In genomic region chr5:38463634-38464521, GRCh38 we compare ENCODE assay signal across 9 cellular contexts.
DNase-seq lines count a peak whose midpoint lies in the region; ATAC-seq and TF ChIP-seq lines count a peak whose summit lies in the region.
"Had no signal": no experiment of that assay in that cellular context is flagged by ENCODE, and none has a peak within 500 bp of the region (broad histone marks: within the 10 kb centered on the region; RNA-seq: fewer than 3 reads in every experiment).

No MANE protein-coding gene starts in this region.

- in situ Hi-C loops in astrocyte of the spinal cord (cut with HindIII; ENCODE audit: low sequenced_read_pairs) = no loop called here

- H3K4me3 ChIP-seq in HEK293 (ENCODE audit: low read depth, low read length) (no peak overlapping the region), astrocyte of the spinal cord (ENCODE audit: low read depth, low read length) (no peak overlapping the region), kidney epithelial cell (ENCODE audit: low read depth, low read length) (no peak overlapping the region)

- H3K4me1 ChIP-seq in HEK293 (ENCODE audit: control insufficient read depth, insufficient read depth, low read length) = peaks cover 15% of the 10 kb centered on the region

- H3K4me1 Mint-ChIP-seq in activated CD8-positive, alpha-beta memory T cell treated with anti-CD3 and anti-CD28 coated beads, Interleukin-2, amount 10 ng/mL, durations not matched to agents 7 days and 5 days = no peaks in the 10 kb centered on the region
- H3K4me1 Mint-ChIP-seq in progenitor cell of endocrine pancreas (ENCODE audit: low read depth) = no peaks in the 10 kb centered on the region

- POLR2A ChIA-PET in HEK293 (lab: Yijun Ruan, JAX) = interaction anchor here (1.6 kb wide), 1 partner anchor 22 kb away, joined by 4 read pairs; no protein-coding TSS in a partner anchor

- H3K27ac ChIP-seq in HEK293 (ENCODE audit: extremely low read depth, low read depth, low read length) = no peak overlapping the region

- DNase-seq in astrocyte of the spinal cord (ENCODE audit: low read depth, low spot score) (peak; percentile 89), kidney epithelial cell (ENCODE audit: low read depth) (peak; percentile 91), stromal cell of bone marrow (ENCODE audit: low read depth) (peak; percentile 91), NK-92 (lab: John Stamatoyannopoulos, UW; ENCODE audit: unreplicated experiment) (no peak), progenitor cell of endocrine pancreas (ENCODE audit: low spot score, unreplicated experiment) (no peak)
- no peak for DNase-seq in activated CD8-positive, alpha-beta memory T cell treated with anti-CD3 and anti-CD28 coated beads, Interleukin-2, amount 10 ng/mL, durations not matched to agents 7 days and 5 days
- DNase-seq: activated CD4-positive, alpha-beta T cell treated with anti-CD3 and anti-CD28 coated beads for 4 hours had no signal

- no peak overlapping the region for H3K27ac Mint-ChIP-seq in activated CD8-positive, alpha-beta memory T cell treated with anti-CD3 and anti-CD28 coated beads, Interleukin-2, amount 10 ng/mL, durations not matched to agents 7 days and 5 days
- no peak overlapping the region for H3K27ac Mint-ChIP-seq in progenitor cell of endocrine pancreas

- TF ChIP-seq CTCF in HEK293 (tag by site-specific recombination; IDR thresholded peaks at IDR 0.05) (no peak), astrocyte of the spinal cord (IDR thresholded peaks at IDR 0.05; ENCODE audit: low read depth, low read length) (no peak), kidney epithelial cell (IDR thresholded peaks at IDR 0.05; ENCODE audit: insufficient read depth, low read length, poor library complexity, severe bottlenecking) (no peak), progenitor cell of endocrine pancreas (IDR thresholded peaks at IDR 0.05; ENCODE audit: unreplicated experiment) (no peak)

- no peaks in the 10 kb centered on the region for H3K9me3 Mint-ChIP-seq in activated CD8-positive, alpha-beta memory T cell treated with anti-CD3 and anti-CD28 coated beads, Interleukin-2, amount 10 ng/mL, durations not matched to agents 7 days and 5 days (ENCODE audit: low read depth)
- H3K9me3 Mint-ChIP-seq in progenitor cell of endocrine pancreas (ENCODE audit: low read depth) = peaks cover 4% of the 10 kb centered on the region

- H3K36me3 Mint-ChIP-seq in activated CD8-positive, alpha-beta memory T cell treated with anti-CD3 and anti-CD28 coated beads, Interleukin-2, amount 10 ng/mL, durations not matched to agents 7 days and 5 days = no peaks in the 10 kb centered on the region
- H3K36me3 Mint-ChIP-seq in progenitor cell of endocrine pancreas (ENCODE audit: insufficient read depth) = no peaks in the 10 kb centered on the region

- no peak overlapping the region for H3K4me3 Mint-ChIP-seq in activated CD8-positive, alpha-beta memory T cell treated with anti-CD3 and anti-CD28 coated beads, Interleukin-2, amount 10 ng/mL, durations not matched to agents 7 days and 5 days
- H3K4me3 Mint-ChIP-seq in progenitor cell of endocrine pancreas (ENCODE audit: low read depth) = no peak overlapping the region

- peaks cover 38% of the 10 kb centered on the region for H3K27me3 Mint-ChIP-seq in activated CD8-positive, alpha-beta memory T cell treated with anti-CD3 and anti-CD28 coated beads, Interleukin-2, amount 10 ng/mL, durations not matched to agents 7 days and 5 days
- H3K27me3 Mint-ChIP-seq in progenitor cell of endocrine pancreas = peaks cover under 1% of the 10 kb centered on the region

- H3K9me3 ChIP-seq in HEK293 (ENCODE audit: control insufficient read depth, insufficient read depth, low read depth, low read length) = no peaks in the 10 kb centered on the region

- CTCF ChIA-PET in HEK293 (lab: Yijun Ruan, JAX) = interaction anchor here (0.6 to 2.9 kb wide), 13 partner anchors 16 to 456 kb away, joined by 3 to 23 read pairs (median 3); no protein-coding TSS in a partner anchor
- CTCF ChIA-PET in activated CD8-positive, alpha-beta memory T cell treated with anti-CD3 and anti-CD28 coated beads, Interleukin-2, amount 10 ng/mL, durations not matched to agents 7 days and 5 days (lab: Charles Lee) = interaction anchor here (0.8 kb wide), 1 partner anchor 23 kb away, joined by 3 read pairs; no protein-coding TSS in a partner anchor

- no peak for ATAC-seq in GM21447 (IDR thresholded peaks at IDR 0.05; ENCODE audit: unreplicated experiment)
- no peak for ATAC-seq in activated CD8-positive, alpha-beta memory T cell treated with anti-CD3 and anti-CD28 coated beads, Interleukin-2, amount 10 ng/mL, durations not matched to agents 7 days and 5 days

- no peaks in the 10 kb centered on the region; a peak in 1 of 3 replicates for H3K36me3 ChIP-seq in HEK293 (ENCODE audit: control insufficient read depth in 2 of 2, insufficient read depth in 1 of 2, low read length in 2 of 2)
- no peaks in the 10 kb centered on the region for H3K36me3 ChIP-seq in kidney epithelial cell (ENCODE audit: control insufficient read depth, insufficient read depth, low read length)

- H3K27me3 ChIP-seq in kidney epithelial cell (ENCODE audit: control insufficient read depth, insufficient read depth, low read length) = no peaks in the 10 kb centered on the region

TF ChIP-seq in HEK293, 187 proteins besides CTCF, POLR2A, EP300 and RAD21 (continues in another document):
- TF ChIP-seq SP3 (tag by site-specific recombination; IDR thresholded peaks at IDR 0.05) = 0 out of 2 replicates have a peak, but pooled peaks have one; percentile 16
- 0 out of 2 replicates have a peak, but pooled peaks have one; percentile 55 for TF ChIP-seq ZBTB48 (tag by site-specific recombination; IDR thresholded peaks at IDR 0.05)
- 0 out of 2 replicates have a peak, but pooled peaks have one; percentile 61 for TF ChIP-seq HOXD13 (CRISPR knock-in tag; IDR thresholded peaks at IDR 0.05; ENCODE audit: borderline replicate concordance)
- 0 out of 2 replicates have a peak, but pooled peaks have one; percentile 32 for TF ChIP-seq FEZF1 (tag by site-specific recombination; IDR thresholded peaks at IDR 0.05)
- peak; percentile 41; the same call in 1 of the 2 replicates for TF ChIP-seq ZNF843 (tag by site-specific recombination; IDR thresholded peaks at IDR 0.05)
- peak; percentile 93 for TF ChIP-seq ZNF600 (tag by site-specific recombination; IDR thresholded peaks at IDR 0.05)
- TF ChIP-seq, protein P1, sequence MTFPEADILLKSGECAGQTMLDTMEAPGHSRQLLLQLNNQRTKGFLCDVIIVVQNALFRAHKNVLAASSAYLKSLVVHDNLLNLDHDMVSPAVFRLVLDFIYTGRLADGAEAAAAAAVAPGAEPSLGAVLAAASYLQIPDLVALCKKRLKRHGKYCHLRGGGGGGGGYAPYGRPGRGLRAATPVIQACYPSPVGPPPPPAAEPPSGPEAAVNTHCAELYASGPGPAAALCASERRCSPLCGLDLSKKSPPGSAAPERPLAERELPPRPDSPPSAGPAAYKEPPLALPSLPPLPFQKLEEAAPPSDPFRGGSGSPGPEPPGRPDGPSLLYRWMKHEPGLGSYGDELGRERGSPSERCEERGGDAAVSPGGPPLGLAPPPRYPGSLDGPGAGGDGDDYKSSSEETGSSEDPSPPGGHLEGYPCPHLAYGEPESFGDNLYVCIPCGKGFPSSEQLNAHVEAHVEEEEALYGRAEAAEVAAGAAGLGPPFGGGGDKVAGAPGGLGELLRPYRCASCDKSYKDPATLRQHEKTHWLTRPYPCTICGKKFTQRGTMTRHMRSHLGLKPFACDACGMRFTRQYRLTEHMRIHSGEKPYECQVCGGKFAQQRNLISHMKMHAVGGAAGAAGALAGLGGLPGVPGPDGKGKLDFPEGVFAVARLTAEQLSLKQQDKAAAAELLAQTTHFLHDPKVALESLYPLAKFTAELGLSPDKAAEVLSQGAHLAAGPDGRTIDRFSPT (tag by site-specific recombination; IDR thresholded peaks at IDR 0.05) = peak; percentile 34; the same call in 1 of the 2 replicates
- no peak for TF ChIP-seq ZNF501 (tag by site-specific recombination; IDR thresholded peaks at IDR 0.05)
- 0 out of 2 replicates have a peak, but pooled peaks have one; percentile 45 for TF ChIP-seq TSHZ1 (tag by site-specific recombination; IDR thresholded peaks at IDR 0.05; ENCODE audit: borderline replicate concordance)
- TF ChIP-seq ZNF391 (tag by site-specific recombination; IDR thresholded peaks at IDR 0.05; ENCODE audit: borderline replicate concordance, low read depth) = no peak
- peak; percentile 71 for TF ChIP-seq PRDM1 (tag by site-specific recombination; IDR thresholded peaks at IDR 0.05)
- TF ChIP-seq BCL11A (tag by site-specific recombination; IDR thresholded peaks at IDR 0.05; ENCODE audit: low read depth) = 0 out of 2 replicates have a peak, but pooled peaks have one; percentile 40

Comparison
In these comparisons a context has a peak if more than half of its experiments do, and no peak if none do; other contexts are left out.
1. DNase-seq: peak in astrocyte of the spinal cord (single experiment), kidney epithelial cell (single experiment) and stromal cell of bone marrow (single experiment); none in NK-92 (single experiment), activated CD8-positive, alpha-beta memory T cell treated with anti-CD3 and anti-CD28 coated beads, Interleukin-2, amount 10 ng/mL, durations not matched to agents 7 days and 5 days (single experiment) and progenitor cell of endocrine pancreas (single experiment).